19 cellular contexts compared by ENCODE assay signal in genomic region chr19:57249329-57249728, GRCh38. TPM values are rescaled to one million over a fixed set of nuclear protein-coding genes. Genes with fewer than 3 reads are reported as not detected.
DNase-seq lines count a peak whose midpoint lies in the region; ATAC-seq, FAIRE-seq and TF ChIP-seq lines count a peak whose summit lies in the region.
"Had no signal": no experiment of that assay in that cellular context is flagged by ENCODE, and none has a peak within 500 bp of the region (broad histone marks: within the 10 kb centered on the region; RNA-seq: fewer than 3 reads in every experiment).

No MANE protein-coding gene starts in this region.

- POLR2A ChIA-PET in PC-3 (lab: Charles Lee; ENCODE audit: unreplicated experiment), result no interaction called here

- CTCF ChIA-PET in PC-3 (lab: Charles Lee), result no interaction called here

- H3K9me3 Mint-ChIP-seq in stimulated activated effector memory CD8-positive, alpha-beta T cell treated with anti-CD3 and anti-CD28 coated beads, Interleukin-12 subunit alpha, Interleukin-12 subunit beta, amount 100 ng/mL, for 72 hours, result peaks cover 3% of the 10 kb centered on the region

- H3K36me3 Mint-ChIP-seq in stimulated activated effector memory CD8-positive, alpha-beta T cell treated with anti-CD3 and anti-CD28 coated beads, Interleukin-12 subunit alpha, Interleukin-12 subunit beta, amount 100 ng/mL, for 72 hours, result peaks cover 100% of the 10 kb centered on the region

- no peak overlapping the region for H3K4me3 ChIP-seq in PC-3 (ENCODE audit: low read length)
- H3K4me3 ChIP-seq: GM23248, HAP-1 had no signal

- H3K27ac ChIP-seq in PC-3 (ENCODE audit: low read length), result peak overlapping the region; percentile 17; the same call in 1 of the 2 replicates
- H3K27ac ChIP-seq: GM23248, HL-60 had no signal

- H3K4me2 ChIP-seq in PC-3 (ENCODE audit: low read length), result no peak overlapping the region

- no peaks in the 10 kb centered on the region for H3K27me3 ChIP-seq in PC-3 (ENCODE audit: low read length)
- H3K27me3 ChIP-seq: BE2C had no signal

- no peak overlapping the region for H3K9ac ChIP-seq in PC-3 (ENCODE audit: low read length)
- H3K9ac ChIP-seq: GM23248 had no signal

- no peaks in the 10 kb centered on the region for H4K20me1 ChIP-seq in PC-3 (ENCODE audit: low read length)

- peak; percentile 38 for FAIRE-seq in GM18507 (lab: Jason Lieb, UNC)
- FAIRE-seq: D721Med had no signal

- H3K9me3 ChIP-seq in PC-3 (ENCODE audit: low read length), result no peaks in the 10 kb centered on the region
- H3K9me3 ChIP-seq: BE2C, HAP-1 had no signal

- peaks cover 15% of the 10 kb centered on the region; the same call in 1 of the 2 replicates for H3K79me2 ChIP-seq in PC-3 (ENCODE audit: low read length)

- H3K36me3 ChIP-seq in PC-3 (ENCODE audit: low read depth, low read length), result peaks cover 54% of the 10 kb centered on the region

- no peak for TF ChIP-seq CTCF in PC-3 (conservative IDR thresholded peaks at IDR 0.05; ENCODE audit: low read depth, low read length)

- no peak overlapping the region for H3K4me3 Mint-ChIP-seq in stimulated activated effector memory CD8-positive, alpha-beta T cell treated with anti-CD3 and anti-CD28 coated beads, Interleukin-12 subunit alpha, Interleukin-12 subunit beta, amount 100 ng/mL, for 72 hours
- H3K4me3 Mint-ChIP-seq: CD4-positive, CD25-positive, alpha-beta regulatory T cell; CD8-positive, alpha-beta memory T cell; IgD-negative memory B cell had no signal

- DNase-seq in GM18507 (ENCODE audit: extremely low spot score, insufficient read length, low read depth) (no peak), PC-3 (no peak), iris pigment epithelial cell (ENCODE audit: low read depth) (peak; percentile 9), NAMALWA (ENCODE audit: low spot score) (no peak), GM19240 (ENCODE audit: insufficient read length, low spot score) (no peak), amniotic stem cell (lab: John Stamatoyannopoulos, UW) (no peak)
- DNase-seq in stimulated activated effector memory CD8-positive, alpha-beta T cell treated with anti-CD3 and anti-CD28 coated beads, Interleukin-12 subunit alpha, Interleukin-12 subunit beta, amount 100 ng/mL, for 72 hours (ENCODE audit: low spot score in 2 of 2), result no peak
- DNase-seq: BE2C; C1 segment of cervical spinal cord; CD4-positive, CD25-positive, alpha-beta regulatory T cell; CD8-positive, alpha-beta memory T cell; COR-L47; GF-D8; GM23248; KBM-7 had no signal

- H3K9me2 ChIP-seq in PC-3 (replicated peaks; ENCODE audit: low read length), result no peaks in the 10 kb centered on the region

- no peaks in the 10 kb centered on the region for H3F3A ChIP-seq in PC-3 (ENCODE audit: low read length, unreplicated experiment)

- H2AFZ ChIP-seq in PC-3 (ENCODE audit: low read length), result no peak overlapping the region
- H2AFZ ChIP-seq: GM23248 had no signal

- ATAC-seq in PC-3, result peak; percentile 49; the same call in 1 of the 2 replicates
- no peak for ATAC-seq in stimulated activated effector memory CD8-positive, alpha-beta T cell treated with anti-CD3 and anti-CD28 coated beads, Interleukin-12 subunit alpha, Interleukin-12 subunit beta, amount 100 ng/mL, for 72 hours

- no peak overlapping the region for H3K27ac Mint-ChIP-seq in stimulated activated effector memory CD8-positive, alpha-beta T cell treated with anti-CD3 and anti-CD28 coated beads, Interleukin-12 subunit alpha, Interleukin-12 subunit beta, amount 100 ng/mL, for 72 hours
- H3K27ac Mint-ChIP-seq: CD4-positive, CD25-positive, alpha-beta regulatory T cell had no signal

- intact Hi-C loops in PC-3 (cut with micrococcal nuclease), result no loop called here

- H3K4me1 Mint-ChIP-seq in stimulated activated effector memory CD8-positive, alpha-beta T cell treated with anti-CD3 and anti-CD28 coated beads, Interleukin-12 subunit alpha, Interleukin-12 subunit beta, amount 100 ng/mL, for 72 hours, result peaks cover 15% of the 10 kb centered on the region

- BruUV-seq in PC-3 (replicated peaks; lab: Mats Ljungman, UMichigan), result no TSS peak

- no peaks in the 10 kb centered on the region for H3K4me1 ChIP-seq in PC-3 (ENCODE audit: insufficient read depth, low read length)
- H3K4me1 ChIP-seq: BE2C, HAP-1 had no signal

RNA-seq across cellular contexts. Expression of gene ZNF805, which starts 8.9 kb away (rescaled TPM):
- 12.9 and 13.1 TPM in 2 replicates for total RNA-seq in PC-3 (2014; rRNA removed)

RNA-seq across cellular contexts. Expression of gene AURKC, which starts 18.5 kb away (rescaled TPM):
- total RNA-seq in PC-3 (2014; rRNA removed), result 2.0 and 3.2 TPM in 2 replicates

RNA-seq across cellular contexts. Expression of gene ZNF460, which starts 31.0 kb away (rescaled TPM):
- 39.5 and 60.6 TPM in 2 replicates for total RNA-seq in PC-3 (2014; rRNA removed)

RNA-seq across cellular contexts. Expression of gene ZNF264, which starts 58.0 kb away (rescaled TPM):
- total RNA-seq in PC-3 (2014; rRNA removed), result 44.1 and 53.9 TPM in 2 replicates
